In the genomic region with DNA sequence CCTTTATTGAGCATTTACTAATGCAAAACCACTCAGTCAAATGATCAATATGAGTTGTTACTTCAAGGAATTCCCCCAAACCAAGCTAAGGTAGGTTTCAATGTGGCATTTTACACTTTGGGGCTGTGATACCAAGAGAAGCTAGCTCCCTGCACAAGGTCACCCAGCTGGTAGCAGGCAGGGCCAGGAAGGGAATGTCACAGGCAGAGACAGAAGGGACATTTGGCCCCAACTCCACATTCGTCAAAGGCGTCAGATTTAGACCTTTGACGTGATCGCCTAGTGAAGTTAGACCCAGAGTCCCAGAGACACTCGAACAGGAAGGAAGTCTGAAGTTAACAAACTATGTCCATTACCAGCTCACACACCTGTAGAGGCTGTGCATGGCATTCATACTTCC, we compare ENCODE assay signal across 22 cellular contexts. TPM values are rescaled to one million over a fixed set of nuclear protein-coding genes. Genes with fewer than 3 reads are reported as not detected.
DNase-seq lines count a peak whose midpoint lies in the region; ATAC-seq, FAIRE-seq and TF ChIP-seq lines count a peak whose summit lies in the region.
"Had no signal": no experiment of that assay in that cellular context is flagged by ENCODE, and none has a peak within 500 bp of the region (broad histone marks: within the 10 kb centered on the region; RNA-seq: fewer than 3 reads in every experiment).

No MANE protein-coding gene starts in this region.

- TF ChIP-seq RAD21 in A549 (conservative IDR thresholded peaks at IDR 0.05 in 1 of 2, IDR thresholded peaks at IDR 0.05 in 1 of 2) = no peak

- H3K27ac Mint-ChIP-seq in naive thymus-derived CD4-positive, alpha-beta T cell = no peak overlapping the region
- H3K27ac Mint-ChIP-seq: activated naive CD8-positive, alpha-beta T cell; activated T-cell treated with anti-CD3 and anti-CD28 coated beads, Interleukin-2, amount 50 U/mL, for 24 hours; CD4-positive, alpha-beta T cell had no signal

- no peak overlapping the region for H3K27ac ChIP-seq in A549
- peak overlapping the region; percentile 60 to 77 (median 69) for H3K27ac ChIP-seq in esophagus muscularis mucosa (replicated peaks in 1 of 4)
- no peak overlapping the region for H3K27ac ChIP-seq in naive thymus-derived CD4-positive, alpha-beta T cell (ENCODE audit: low read depth, low read length)
- H3K27ac ChIP-seq in PC-3 (ENCODE audit: low read length) = no peak overlapping the region
- H3K27ac ChIP-seq: upper lobe of right lung had no signal

- H3K4me1 ChIP-seq in A549 (peaks cover 16% of the 10 kb centered on the region), esophagus muscularis mucosa (peaks cover 7 to 27% (median 20%) of the 10 kb centered on the region in 4 donors), PC-3 (ENCODE audit: insufficient read depth, low read length) (peaks cover 4% of the 10 kb centered on the region)
- H3K4me1 ChIP-seq in naive thymus-derived CD4-positive, alpha-beta T cell (ENCODE audit: control insufficient read depth in 2 of 2, insufficient read depth in 2 of 2, low read length in 2 of 2) = peaks cover 0 to 2% of the 10 kb centered on the region in 2 donors

- CTCF ChIA-PET in A549 (lab: Yijun Ruan, JAX) (interaction anchor here (0.6 to 1.9 kb wide), 6 partner anchors 14 to 162 kb away, joined by 3 to 14 read pairs (median 6); partner anchors contain the start of gene ARL6IP1), PC-3 (lab: Charles Lee) (no interaction called here)
- CTCF ChIA-PET in naive thymus-derived CD4-positive, alpha-beta T cell (lab: Charles Lee) = interaction anchor here (0.6 kb wide), 1 partner anchor 9 kb away, joined by 5 read pairs; no protein-coding TSS in a partner anchor

- H3K36me3 ChIP-seq in esophagus muscularis mucosa = no peaks in the 10 kb centered on the region
- H3K36me3 ChIP-seq in naive thymus-derived CD4-positive, alpha-beta T cell (ENCODE audit: control insufficient read depth in 2 of 3, insufficient read depth in 3 of 3, low read length in 3 of 3) = no peaks in the 10 kb centered on the region
- H3K36me3 ChIP-seq in PC-3 (ENCODE audit: low read depth, low read length) = no peaks in the 10 kb centered on the region
- H3K36me3 ChIP-seq: upper lobe of right lung had no signal

- no peak for ATAC-seq in A549
- ATAC-seq in naive thymus-derived CD4-positive, alpha-beta T cell = peak; percentile 40
- ATAC-seq in HG02973 (IDR thresholded peaks at IDR 0.05; ENCODE audit: unreplicated experiment) = no peak
- no peak for ATAC-seq in PC-3
- ATAC-seq: HCT116, mucosa of descending colon, upper lobe of right lung had no signal

- no peak overlapping the region for H2AFZ ChIP-seq in PC-3 (ENCODE audit: low read length)

- POLR2A ChIA-PET in A549 (lab: Yijun Ruan, JAX) = no interaction called here
- POLR2A ChIA-PET in naive thymus-derived CD4-positive, alpha-beta T cell (lab: Charles Lee) = no interaction called here
- POLR2A ChIA-PET in PC-3 (lab: Charles Lee; ENCODE audit: unreplicated experiment) = interaction anchor here (1.0 kb wide), 1 partner anchor 130 kb away, joined by 4 read pairs; the partner anchor contains the start of gene ARL6IP1

- H3K9ac ChIP-seq in PC-3 (ENCODE audit: low read length) = no peak overlapping the region

- no peaks in the 10 kb centered on the region for H3K9me3 ChIP-seq in A549
- H3K9me3 ChIP-seq in esophagus muscularis mucosa = no peaks in the 10 kb centered on the region
- no peaks in the 10 kb centered on the region for H3K9me3 ChIP-seq in naive thymus-derived CD4-positive, alpha-beta T cell (ENCODE audit: control insufficient read depth in 2 of 3, low read length in 3 of 3)
- H3K9me3 ChIP-seq in PC-3 (ENCODE audit: low read length) = no peaks in the 10 kb centered on the region
- H3K9me3 ChIP-seq: mucosa of descending colon, upper lobe of right lung had no signal

- no peaks in the 10 kb centered on the region for H3K9me3 Mint-ChIP-seq in naive thymus-derived CD4-positive, alpha-beta T cell
- H3K9me3 Mint-ChIP-seq: activated T-cell treated with anti-CD3 and anti-CD28 coated beads, Interleukin-2, amount 50 U/mL, for 24 hours; CD4-positive, alpha-beta T cell had no signal

- 85% methylated on average over 5 of the region's 5 CpGs for WGBS in A549 (ENCODE audit: missing lambda C conversion rate)
- 61% methylated on average over 5 of the region's 5 CpGs for WGBS in esophagus muscularis mucosa

- peaks cover 1 to 20% (median 5%) of the 10 kb centered on the region in 7 donors for H3K4me1 Mint-ChIP-seq in naive thymus-derived CD4-positive, alpha-beta T cell

- H3K79me2 ChIP-seq in PC-3 (ENCODE audit: low read length) = no peaks in the 10 kb centered on the region

- H3K9me2 ChIP-seq in PC-3 (replicated peaks; ENCODE audit: low read length) = no peaks in the 10 kb centered on the region

- TF ChIP-seq EP300 in A549 (IDR thresholded peaks at IDR 0.05) (no peak), esophagus muscularis mucosa (IDR thresholded peaks at IDR 0.05) (no peak)

- TF ChIP-seq CTCF in A549 (IDR thresholded peaks at IDR 0.05) (no peak), esophagus muscularis mucosa (IDR thresholded peaks at IDR 0.05) (no peak), PC-3 (conservative IDR thresholded peaks at IDR 0.05; ENCODE audit: low read depth, low read length) (no peak)

- no TSS peak for BruUV-seq in PC-3 (replicated peaks; lab: Mats Ljungman, UMichigan)

- no peak for FAIRE-seq in A549 (lab: Jason Lieb, UNC)
- FAIRE-seq: bronchial epithelial cell had no signal

- H3K27me3 Mint-ChIP-seq in naive thymus-derived CD4-positive, alpha-beta T cell = peaks cover 0 to 2% (median 0%) of the 10 kb centered on the region in 5 donors
- H3K27me3 Mint-ChIP-seq: activated naive CD8-positive, alpha-beta T cell; activated T-cell treated with anti-CD3 and anti-CD28 coated beads, Interleukin-2, amount 50 U/mL, for 24 hours; CD4-positive, alpha-beta T cell had no signal

- intact Hi-C loops in esophagus muscularis mucosa (cut with DNase I) = loop anchor here (5.0 kb wide), 1 partner anchor 36 kb away; no protein-coding TSS in a partner anchor
- intact Hi-C loops in naive thymus-derived CD4-positive, alpha-beta T cell (cut with micrococcal nuclease) = no loop called here
- intact Hi-C loops in PC-3 (cut with micrococcal nuclease) = loop anchor here (5.0 kb wide), 1 partner anchor 36 kb away; no protein-coding TSS in a partner anchor

- H4K20me1 ChIP-seq in PC-3 (ENCODE audit: low read length) = no peaks in the 10 kb centered on the region

- H3K4me3 Mint-ChIP-seq in naive thymus-derived CD4-positive, alpha-beta T cell = no peak overlapping the region
- H3K4me3 Mint-ChIP-seq: activated naive CD8-positive, alpha-beta T cell; activated T-cell treated with anti-CD3 and anti-CD28 coated beads, Interleukin-2, amount 50 U/mL, for 24 hours; CD4-positive, alpha-beta T cell had no signal

- H3K4me3 ChIP-seq in A549 (no peak overlapping the region), esophagus muscularis mucosa (no peak overlapping the region), PC-3 (ENCODE audit: low read length) (no peak overlapping the region)
- no peak overlapping the region for H3K4me3 ChIP-seq in naive thymus-derived CD4-positive, alpha-beta T cell (ENCODE audit: low read length)
- H3K4me3 ChIP-seq: mucosa of descending colon, smooth muscle cell, upper lobe of right lung had no signal

- TF ChIP-seq POLR2A in A549 (IDR thresholded peaks at IDR 0.05; ENCODE audit: low read length) (no peak), GM19099 (IDR thresholded peaks at IDR 0.05; ENCODE audit: extremely low read depth, insufficient read length, low read depth) (peak; percentile 13), esophagus muscularis mucosa (IDR thresholded peaks at IDR 0.05; ENCODE audit: low read depth) (no peak)

- H3K36me3 Mint-ChIP-seq in naive thymus-derived CD4-positive, alpha-beta T cell = peaks cover 0 to 3% (median 0%) of the 10 kb centered on the region in 5 donors
- H3K36me3 Mint-ChIP-seq: activated naive CD8-positive, alpha-beta T cell had no signal

- H3F3A ChIP-seq in PC-3 (ENCODE audit: low read length, unreplicated experiment) = no peaks in the 10 kb centered on the region

- DNase-seq in A549 (ENCODE audit: low read depth in 1 of 2, low spot score in 1 of 2) (no peak), esophagus muscularis mucosa (ENCODE audit: extremely low spot score) (no peak), NCI-H69 (lab: John Stamatoyannopoulos, UW) (no peak), dermis blood vessel endothelial cell (no peak), PC-3 (no peak)
- DNase-seq in naive thymus-derived CD4-positive, alpha-beta T cell = no peak
- DNase-seq: activated CD4-positive, alpha-beta T cell treated with anti-CD3 and anti-CD28 coated beads, Interleukin-2, amount 50 U/mL, for 4 hours; activated T-cell treated with anti-CD3 and anti-CD28 coated beads, Interleukin-2, amount 50 U/mL, for 24 hours; CD4-positive, alpha-beta T cell; effector CD8-positive, alpha-beta T cell; EL; hippocampal formation; mucosa of descending colon; NCI-H2081 treated with DMSO at 0.1 percent for 48 hours; NCI-H526 treated with DMSO at 0.1 percent for 48 hours; upper lobe of right lung had no signal

- peak overlapping the region; percentile 51; the same call in 2 of the 3 replicates for H3K4me2 ChIP-seq in A549
- no peak overlapping the region for H3K4me2 ChIP-seq in PC-3 (ENCODE audit: low read length)
- H3K4me2 ChIP-seq: smooth muscle cell had no signal

- H3K27me3 ChIP-seq in esophagus muscularis mucosa (no peaks in the 10 kb centered on the region), PC-3 (ENCODE audit: low read length) (no peaks in the 10 kb centered on the region)
- no peaks in the 10 kb centered on the region for H3K27me3 ChIP-seq in naive thymus-derived CD4-positive, alpha-beta T cell (ENCODE audit: control insufficient read depth in 2 of 2, insufficient read depth in 2 of 2, low read length in 2 of 2)
- H3K27me3 ChIP-seq: upper lobe of right lung had no signal

RNA-seq across cellular contexts. Expression of gene SMG1, which starts 5.5 kb away (rescaled TPM):
- polyA plus RNA-seq in A549 (2011; rRNA removed) = 59.4 and 63.8 TPM in 2 replicates
- polyA plus RNA-seq in A549 (2012; cell fraction: cytosol; rRNA removed) = 10.1 and 11.0 TPM in 2 replicates
- polyA plus RNA-seq in A549 (2012; cell fraction: nucleus; rRNA removed) = 10.1 and 16.0 TPM in 2 replicates
- polyA plus RNA-seq in A549 (2017; fragmentation: RNase III; extraction: RNeasy Plus Mini Kit Qiagen cat#74134 plus additional on column Dnase treatment) = 14.4 to 18.3 TPM (median 15.7 TPM) in 3 replicates
- 144 and 180 TPM in 2 replicates for polyA minus RNA-seq in A549 (2011; rRNA and poly(A)+ RNA removed)
- 10 to 100 TPM; 65.2 to 88.9 (median 69.1) TPM for total RNA-seq in esophagus muscularis mucosa
- 100 to 1,000 TPM; 154 to 181 (median 164) TPM for total RNA-seq in naive thymus-derived CD4-positive, alpha-beta T cell
- 10 to 100 TPM; 16.0 to 16.7 TPM for polyA plus RNA-seq in naive thymus-derived CD4-positive, alpha-beta T cell
- 85.4 and 87.0 TPM in 2 replicates for total RNA-seq in dermis blood vessel endothelial cell
- 37.6 and 44.2 TPM in 2 replicates for total RNA-seq in PC-3 (2014; rRNA removed)

RNA-seq across cellular contexts. Expression of gene TMC7, which starts 52.0 kb away (rescaled TPM):
- polyA plus RNA-seq in A549 (2011; rRNA removed) = 9.4 and 15.0 TPM in 2 replicates
- 2.9 and 4.3 TPM in 2 replicates for polyA plus RNA-seq in A549 (2012; cell fraction: cytosol; rRNA removed)
- 3.4 and 6.4 TPM in 2 replicates for polyA plus RNA-seq in A549 (2012; cell fraction: nucleus; rRNA removed)
- polyA plus RNA-seq in A549 (2017; fragmentation: RNase III; extraction: RNeasy Plus Mini Kit Qiagen cat#74134 plus additional on column Dnase treatment) = 5.4 to 7.5 TPM (median 7.0 TPM) in 3 replicates
- 12.5 and 14.3 TPM in 2 replicates for polyA minus RNA-seq in A549 (2011; rRNA and poly(A)+ RNA removed)
- under 1 TPM; 0.17 to 0.83 (median 0.56) TPM for total RNA-seq in esophagus muscularis mucosa
- under 1 TPM in 1 of 5 experiments, not detected in 4; 0.07 TPM for total RNA-seq in naive thymus-derived CD4-positive, alpha-beta T cell
- polyA plus RNA-seq in naive thymus-derived CD4-positive, alpha-beta T cell = not detected
- total RNA-seq in dermis blood vessel endothelial cell = 4.4 and 6.5 TPM in 2 replicates
- 5.3 and 6.9 TPM in 2 replicates for total RNA-seq in PC-3 (2014; rRNA removed)
- total RNA-seq: CD4-positive, alpha-beta T cell had no signal

Comparison
In these comparisons a context has a peak if more than half of its experiments do, and no peak if none do; other contexts are left out.
1. H3K27ac ChIP-seq: peak in esophagus muscularis mucosa (4 of 4); none in A549 (0 of 2), naive thymus-derived CD4-positive, alpha-beta T cell (single experiment) and PC-3 (single experiment).
2. intact Hi-C loops: an anchor here in esophagus muscularis mucosa (5.0 kb wide) and PC-3 (5.0 kb wide); none called in naive thymus-derived CD4-positive, alpha-beta T cell.